Comparison of ENCODE assay signal across 1 cellular context in the genomic region with DNA sequence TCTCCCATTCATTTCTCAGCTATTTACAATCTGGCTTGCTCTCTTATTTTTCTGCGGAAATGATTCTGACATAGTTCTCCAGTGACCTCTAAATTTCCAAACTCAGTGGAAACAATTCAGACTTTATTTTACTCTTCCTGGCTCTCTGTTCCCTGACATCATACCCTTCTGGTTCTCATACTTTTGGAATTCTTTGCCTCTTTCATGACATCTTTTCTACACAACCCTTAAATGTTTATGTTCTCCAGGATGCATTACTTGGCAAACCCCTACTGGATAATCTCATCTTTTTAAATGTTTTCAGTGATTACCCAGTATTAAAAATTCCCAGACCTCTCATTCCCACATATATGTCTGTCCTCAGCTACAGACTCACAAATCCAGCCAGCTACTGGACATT.
TF ChIP-seq lines count a peak whose summit lies in the region.

No MANE protein-coding gene starts in this region.

TF ChIP-seq in endothelial cell of umbilical vein, 7 proteins besides CTCF, POLR2A, EP300 and RAD21 (continued from another document):
- TF ChIP-seq, protein P1, sequence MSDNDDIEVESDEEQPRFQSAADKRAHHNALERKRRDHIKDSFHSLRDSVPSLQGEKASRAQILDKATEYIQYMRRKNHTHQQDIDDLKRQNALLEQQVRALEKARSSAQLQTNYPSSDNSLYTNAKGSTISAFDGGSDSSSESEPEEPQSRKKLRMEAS (IDR thresholded peaks at IDR 0.05; ENCODE audit: insufficient read depth, insufficient read length): no peak
- TF ChIP-seq MYC (IDR thresholded peaks at IDR 0.05; ENCODE audit: low read depth, low read length) (no peak), EZH2 (IDR thresholded peaks at IDR 0.05; ENCODE audit: borderline replicate concordance, low read depth, low read length, severe bottlenecking) (no peak), FOS (IDR thresholded peaks at IDR 0.05; ENCODE audit: borderline replicate concordance, insufficient read depth, low read length) (peak; percentile 41), POLR2AphosphoS5 (IDR thresholded peaks at IDR 0.05; ENCODE audit: insufficient read depth, low read depth, low read length) (peak; percentile 65)
TF ChIP-seq in endothelial cell of umbilical vein: peak in this region for 4.
